17 cellular contexts compared by ENCODE assay signal in genomic region chr16:58148526-58148925, GRCh38. TPM values are rescaled to one million over a fixed set of nuclear protein-coding genes. Genes with fewer than 3 reads are reported as not detected.
A peak's percentile ranks its signal among the peaks of the same experiment; 100 is the strongest.
DNase-seq lines count a peak whose midpoint lies in the region; ATAC-seq, FAIRE-seq and TF ChIP-seq lines count a peak whose summit lies in the region.
"Had no signal": no experiment of that assay in that cellular context is flagged by ENCODE, and none has a peak within 500 bp of the region (broad histone marks: within the 10 kb centered on the region; RNA-seq: fewer than 3 reads in every experiment).

No MANE protein-coding gene starts in this region.

- no peak overlapping the region for H3K4me2 ChIP-seq in K562 (ENCODE audit: insufficient read depth, low read length)
- H3K4me2 ChIP-seq: A549; BLaER1 treated with 17β-estradiol and CSF1 and Interleukin-3, amounts not matched to agents 10 nM and 100 nM had no signal

- ATAC-seq in activated T-cell treated with anti-CD3 and anti-CD28 coated beads, Interleukin-2, amount 50 U/mL, for 72 hours (replicated peaks in 1 of 2): no peak
- ATAC-seq in K562: peak; percentile 34; the same call in 1 of the 3 replicates
- ATAC-seq in HG03469 (IDR thresholded peaks at IDR 0.05; ENCODE audit: unreplicated experiment): no peak
- ATAC-seq: CD8-positive, alpha-beta T cell had no signal

- no peaks in the 10 kb centered on the region for H3K27me3 Mint-ChIP-seq in activated T-cell treated with anti-CD3 and anti-CD28 coated beads, Interleukin-2, amount 50 U/mL, for 24 hours
- no peaks in the 10 kb centered on the region for H3K27me3 Mint-ChIP-seq in activated T-cell treated with anti-CD3 and anti-CD28 coated beads, Interleukin-2, amount 50 U/mL, for 72 hours (ENCODE audit: low read depth)
- H3K27me3 Mint-ChIP-seq: B cell had no signal

- no peaks in the 10 kb centered on the region for H3K36me3 ChIP-seq in K562 (ENCODE audit: control insufficient read depth, insufficient read depth, low read length)
- H3K36me3 ChIP-seq: BLaER1 treated with 17β-estradiol and CSF1 and Interleukin-3, amounts not matched to agents 10 nM and 100 nM; HAP-1 had no signal

- TF ChIP-seq EP300 in K562 (IDR thresholded peaks at IDR 0.05; ENCODE audit: low read length): no peak

- no peaks in the 10 kb centered on the region for H3K9me3 ChIP-seq in K562 (replicated peaks; ENCODE audit: control insufficient read depth, insufficient read depth, low read depth, low read length)
- H3K9me3 ChIP-seq: A549; BLaER1 treated with 17β-estradiol and CSF1 and Interleukin-3, amounts not matched to agents 10 nM and 100 nM; HAP-1 had no signal

- no peak for TF ChIP-seq RAD21 in K562 (CRISPR knock-in tag; conservative IDR thresholded peaks at IDR 0.05 in 1 of 2, IDR thresholded peaks at IDR 0.05 in 1 of 2)

- in situ Hi-C loops in K562 (cut with MboI): no loop called here

- no peak for FAIRE-seq in K562 (lab: Jason Lieb, UNC)
- FAIRE-seq: A549 had no signal

- TF ChIP-seq POLR2A in K562 (conservative IDR thresholded peaks at IDR 0.05): no peak

- H3K79me2 ChIP-seq in K562 (ENCODE audit: control insufficient read depth, insufficient read depth, low read length): no peaks in the 10 kb centered on the region

- H3K9me3 Mint-ChIP-seq in activated T-cell treated with anti-CD3 and anti-CD28 coated beads, Interleukin-2, amount 50 U/mL, for 24 hours: no peaks in the 10 kb centered on the region
- no peaks in the 10 kb centered on the region for H3K9me3 Mint-ChIP-seq in activated T-cell treated with anti-CD3 and anti-CD28 coated beads, Interleukin-2, amount 50 U/mL, for 72 hours
- H3K9me3 Mint-ChIP-seq: CD8-positive, alpha-beta T cell had no signal

- no peaks in the 10 kb centered on the region for H4K20me1 ChIP-seq in K562 (replicated peaks; ENCODE audit: control insufficient read depth, insufficient read depth, low read length)
- H4K20me1 ChIP-seq: BLaER1 treated with 17β-estradiol and CSF1 and Interleukin-3, amounts not matched to agents 10 nM and 100 nM had no signal

- no peaks in the 10 kb centered on the region for H3K9me1 ChIP-seq in K562 (ENCODE audit: control insufficient read depth, insufficient read depth, low read length)

- no peak for DNase-seq in activated T-cell treated with anti-CD3 and anti-CD28 coated beads, Interleukin-2, amount 50 U/mL, for 24 hours
- DNase-seq in activated T-cell treated with anti-CD3 and anti-CD28 coated beads, Interleukin-2, amount 50 U/mL, for 72 hours: no peak
- DNase-seq in K562 (ENCODE audit: extremely low read depth in 1 of 4, low spot score in 3 of 4) (no peak), iPS-NIHi11 (ENCODE audit: low spot score) (peak; percentile 26), NCI-H2171 treated with DMSO at 0.1 percent for 48 hours (lab: John Stamatoyannopoulos, UW) (no peak), kidney tubule cell (ENCODE audit: low spot score) (no peak)
- DNase-seq: Calu3; CD8-positive, alpha-beta T cell; DMS79 treated with DMSO at 0.1 percent for 48 hours; GF-D8; GOT3 had no signal

- CTCF ChIA-PET in K562 (lab: Yijun Ruan, JAX; ENCODE audit: low intra/inter-chr PET ratio): no interaction called here

- peak overlapping the region; percentile 15 for H3K27ac Mint-ChIP-seq in activated T-cell treated with anti-CD3 and anti-CD28 coated beads, Interleukin-2, amount 50 U/mL, for 24 hours
- H3K27ac Mint-ChIP-seq in activated T-cell treated with anti-CD3 and anti-CD28 coated beads, Interleukin-2, amount 50 U/mL, for 72 hours: no peak overlapping the region
- H3K27ac Mint-ChIP-seq: B cell; CD8-positive, alpha-beta T cell had no signal

- no peaks in the 10 kb centered on the region; a peak in 1 of 5 replicates for H3K27me3 ChIP-seq in K562 (ENCODE audit: control insufficient read depth in 2 of 2, insufficient read depth in 2 of 2, low read length in 2 of 2)
- H3K27me3 ChIP-seq: BLaER1 treated with 17β-estradiol and CSF1 and Interleukin-3, amounts not matched to agents 10 nM and 100 nM had no signal

- no peaks in the 10 kb centered on the region; a peak in 1 of 5 replicates for H3K4me1 ChIP-seq in K562 (replicated peaks in 1 of 2; ENCODE audit: control insufficient read depth in 2 of 2, insufficient read depth in 2 of 2, low read length in 2 of 2)
- H3K4me1 ChIP-seq: A549; BLaER1 treated with 17β-estradiol and CSF1 and Interleukin-3, amounts not matched to agents 10 nM and 100 nM; HAP-1 had no signal

- no peak overlapping the region for H3K27ac ChIP-seq in K562 (ENCODE audit: extremely low read depth, low read depth, low read length)
- H3K27ac ChIP-seq: 22Rv1; A549; BLaER1 treated with 17β-estradiol and CSF1 and Interleukin-3, amounts not matched to agents 10 nM and 100 nM had no signal

- no peaks in the 10 kb centered on the region for H3K4me1 Mint-ChIP-seq in activated T-cell treated with anti-CD3 and anti-CD28 coated beads, Interleukin-2, amount 50 U/mL, for 24 hours (ENCODE audit: low read depth)
- H3K4me1 Mint-ChIP-seq in activated T-cell treated with anti-CD3 and anti-CD28 coated beads, Interleukin-2, amount 50 U/mL, for 72 hours (ENCODE audit: low read depth): no peaks in the 10 kb centered on the region
- H3K4me1 Mint-ChIP-seq: B cell had no signal

- no peak overlapping the region for H3K4me3 ChIP-seq in K562
- H3K4me3 ChIP-seq: A549; BLaER1 treated with 17β-estradiol and CSF1 and Interleukin-3, amounts not matched to agents 10 nM and 100 nM; HAP-1 had no signal

- no peak overlapping the region for H3K9ac ChIP-seq in K562 (ENCODE audit: insufficient read depth in 1 of 2, low read depth in 2 of 2, low read length in 2 of 2)
- H3K9ac ChIP-seq: BLaER1 treated with 17β-estradiol and CSF1 and Interleukin-3, amounts not matched to agents 10 nM and 100 nM had no signal

- intact Hi-C loops in K562 (cut with micrococcal nuclease): no loop called here

- POLR2A ChIA-PET in K562 (lab: Yijun Ruan, JAX): interaction anchor here (0.8 kb wide), 1 partner anchor 8 kb away, joined by 3 read pairs; no protein-coding TSS in a partner anchor

- BruUV-seq in K562 (replicated peaks; lab: Mats Ljungman, UMichigan): no TSS peak

- no peak overlapping the region for H2AFZ ChIP-seq in K562 (ENCODE audit: low read depth, low read length)

- no peak for TF ChIP-seq CTCF in K562 (IDR thresholded peaks at IDR 0.05 in 2 of 3, conservative IDR thresholded peaks at IDR 0.05 in 1 of 3; ENCODE audit: insufficient read depth in 2 of 3, low read depth in 1 of 3, low read length in 3 of 3)

- 20% methylated on average over 1 of the region's 1 CpG for WGBS in K562 (ENCODE audit: insufficient coverage, low coverage, missing lambda C conversion rate)

- peaks cover 2% of the 10 kb centered on the region for H3K36me3 Mint-ChIP-seq in activated T-cell treated with anti-CD3 and anti-CD28 coated beads, Interleukin-2, amount 50 U/mL, for 24 hours (ENCODE audit: low read depth)
- H3K36me3 Mint-ChIP-seq in activated T-cell treated with anti-CD3 and anti-CD28 coated beads, Interleukin-2, amount 50 U/mL, for 72 hours (ENCODE audit: insufficient read depth in 2 of 2): peaks cover 0 to 1% of the 10 kb centered on the region in 2 donors

- no peak overlapping the region for H3K4me3 Mint-ChIP-seq in activated T-cell treated with anti-CD3 and anti-CD28 coated beads, Interleukin-2, amount 50 U/mL, for 24 hours
- H3K4me3 Mint-ChIP-seq in activated T-cell treated with anti-CD3 and anti-CD28 coated beads, Interleukin-2, amount 50 U/mL, for 72 hours: no peak overlapping the region
- H3K4me3 Mint-ChIP-seq: B cell; CD8-positive, alpha-beta T cell had no signal

RNA-seq across cellular contexts. Expression of gene CFAP20, which starts 19.3 kb away (rescaled TPM):
- total RNA-seq in activated T-cell treated with anti-CD3 and anti-CD28 coated beads, Interleukin-2, amount 50 U/mL, for 72 hours: 10 to 100 TPM; 37.6 to 42.4 TPM
- total RNA-seq in K562 (2011; cell fraction: chromatin; rRNA removed; ENCODE audit: low replicate concordance): 60.4 and 84.1 TPM in 2 replicates
- 47.2 and 54.3 TPM in 2 replicates for total RNA-seq in K562 (2011; cell fraction: nucleolus; rRNA removed)
- total RNA-seq in K562 (2011; cell fraction: nucleoplasm; rRNA removed): 53.7 and 61.0 TPM in 2 replicates
- total RNA-seq in K562 (2014; rRNA removed): 75.5 and 77.8 TPM in 2 replicates
- 66.2 and 69.2 TPM in 2 replicates for total RNA-seq in K562 (2014; rRNA removed; fragmentation: Illumina TruSeq; extraction: Trizol)
- total RNA-seq in K562 (2015; rRNA removed; fragmentation: Illumina TruSeq; extraction: Trizol): 79.1 and 90.5 TPM in 2 replicates
- 55.2 and 56.5 TPM in 2 replicates for total RNA-seq in K562 (2021)
- 75.3 and 76.3 TPM in 2 replicates for polyA plus RNA-seq in K562 (2011; rRNA removed)
- 80.3 and 88.1 TPM in 2 replicates for polyA plus RNA-seq in K562 (2011; cell fraction: cytosol; rRNA removed)
- 73.5 and 86.5 TPM in 2 replicates for polyA plus RNA-seq in K562 (2011; cell fraction: nucleus; rRNA removed)
- polyA plus RNA-seq in K562 (2012): 58.5 and 70.9 TPM in 2 replicates
- 74.4 and 79.1 TPM in 2 replicates for polyA plus RNA-seq in K562 (2014; fragmentation: Illumina TruSeq; extraction: Trizol)
- 10 to 100 TPM; 20.5 to 30.4 TPM for polyA plus RNA-seq in K562 (2014; fragmentation: Nextera tagmentation; extraction: Ambion mirVana)
- polyA plus RNA-seq in K562 (2014; rRNA removed): 84.5 and 90.0 TPM in 2 replicates
- polyA minus RNA-seq in K562 (2011; rRNA and poly(A)+ RNA removed): 68.0 and 92.8 TPM in 2 replicates
- polyA minus RNA-seq in K562 (2011; cell fraction: cytosol; rRNA and poly(A)+ RNA removed): 50.4 and 54.9 TPM in 2 replicates
- polyA minus RNA-seq in K562 (2011; cell fraction: nucleus; rRNA and poly(A)+ RNA removed): 23.3 and 44.5 TPM in 2 replicates

RNA-seq across cellular contexts. Expression of gene CSNK2A2, which starts 49.4 kb away (rescaled TPM):
- 100 to 1,000 TPM; 121 to 133 TPM for total RNA-seq in activated T-cell treated with anti-CD3 and anti-CD28 coated beads, Interleukin-2, amount 50 U/mL, for 72 hours
- 26.4 and 69.6 TPM in 2 replicates for total RNA-seq in K562 (2011; cell fraction: chromatin; rRNA removed; ENCODE audit: low replicate concordance)
- total RNA-seq in K562 (2011; cell fraction: nucleolus; rRNA removed): 19.0 and 20.7 TPM in 2 replicates
- total RNA-seq in K562 (2011; cell fraction: nucleoplasm; rRNA removed): 45.6 and 81.2 TPM in 2 replicates
- total RNA-seq in K562 (2014; rRNA removed) (20.8 TPM in 2 replicates), K562 (2014; rRNA removed; fragmentation: Illumina TruSeq; extraction: Trizol) (54.1 and 59.2 TPM in 2 replicates), K562 (2015; rRNA removed; fragmentation: Illumina TruSeq; extraction: Trizol) (44.7 and 44.8 TPM in 2 replicates), K562 (2021) (95.7 and 109 TPM in 2 replicates)
- polyA plus RNA-seq in K562 (2011; rRNA removed) (48.1 and 61.2 TPM in 2 replicates), K562 (2014; fragmentation: Illumina TruSeq; extraction: Trizol) (90.0 and 97.7 TPM in 2 replicates), K562 (2014; fragmentation: Nextera tagmentation; extraction: Ambion mirVana) (10 to 100 TPM; 23.4 to 25.2 TPM), K562 (2014; rRNA removed) (35.4 and 42.8 TPM in 2 replicates)
- polyA plus RNA-seq in K562 (2011; cell fraction: cytosol; rRNA removed): 29.2 and 61.7 TPM in 2 replicates
- 33.6 and 40.3 TPM in 2 replicates for polyA plus RNA-seq in K562 (2011; cell fraction: nucleus; rRNA removed)
- 62.6 and 118 TPM in 2 replicates for polyA plus RNA-seq in K562 (2012)
- 131 and 140 TPM in 2 replicates for polyA minus RNA-seq in K562 (2011; rRNA and poly(A)+ RNA removed)
- polyA minus RNA-seq in K562 (2011; cell fraction: cytosol; rRNA and poly(A)+ RNA removed): 65.1 and 66.0 TPM in 2 replicates
- polyA minus RNA-seq in K562 (2011; cell fraction: nucleus; rRNA and poly(A)+ RNA removed): 13.7 and 24.1 TPM in 2 replicates
